In the genomic region with DNA sequence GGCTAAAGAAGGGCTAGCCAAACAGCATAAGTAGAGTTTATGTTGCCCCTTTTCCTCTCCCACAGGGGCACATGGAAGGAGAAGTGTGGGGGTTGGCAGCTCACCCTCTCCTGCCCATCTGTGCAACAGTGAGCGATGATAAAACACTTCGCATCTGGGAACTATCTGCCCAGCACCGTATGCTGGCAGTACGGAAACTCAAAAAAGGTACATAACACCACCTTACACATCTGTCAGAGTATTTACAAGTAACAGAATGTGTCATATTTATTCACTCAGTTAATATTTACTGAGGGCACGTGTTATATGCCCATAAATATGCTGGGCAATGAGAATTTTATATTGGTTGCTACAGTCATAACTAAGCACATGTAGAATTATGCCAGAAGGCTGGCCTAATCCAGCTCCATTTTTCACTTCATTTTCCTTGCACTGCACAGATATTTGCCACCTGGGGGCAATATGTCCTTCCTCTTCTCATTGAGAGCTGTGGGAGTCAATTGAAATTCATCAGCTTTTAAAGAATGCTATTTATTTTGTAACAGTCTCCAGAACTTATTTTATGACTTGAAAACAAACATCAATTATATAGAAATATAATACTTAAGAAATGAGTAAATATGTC, we compare ENCODE assay signal across 7 cellular contexts.
DNase-seq lines count a peak whose midpoint lies in the region; ATAC-seq, FAIRE-seq and TF ChIP-seq lines count a peak whose summit lies in the region.

No MANE protein-coding gene starts in this region.

- TF ChIP-seq POLR2A in GM12878 (IDR thresholded peaks at IDR 0.05; ENCODE audit: low read depth, low read length): no peak
- TF ChIP-seq POLR2A in suprapubic skin (IDR thresholded peaks at IDR 0.05): no peak

- H2AFZ ChIP-seq in GM12878 (ENCODE audit: control insufficient read depth, low read depth, low read length): no peak overlapping the region

- H3K27me3 ChIP-seq in GM06990 (replicated peaks; ENCODE audit: control insufficient read depth, insufficient read depth, low read length) (no peaks in the 10 kb centered on the region; the same call in 1 of the 2 replicates), GM12878 (replicated peaks in 1 of 2; ENCODE audit: control insufficient read depth in 2 of 2, insufficient read depth in 2 of 2, low read length in 1 of 2) (no peaks in the 10 kb centered on the region), kidney epithelial cell (ENCODE audit: control insufficient read depth, insufficient read depth, low read length) (no peaks in the 10 kb centered on the region), suprapubic skin (no peaks in the 10 kb centered on the region)

- intact Hi-C loops in GM12878 (cut with micrococcal nuclease; ENCODE audit: unreplicated experiment): loop anchor here (2.0 kb wide), 2 partner anchors 115 to 269 kb away; no protein-coding TSS in a partner anchor

- TF ChIP-seq RAD21 in GM12878 (IDR thresholded peaks at IDR 0.05; ENCODE audit: insufficient read depth, low read depth, low read length): peak; percentile 92

- H3K36me3 ChIP-seq in GM06990 (ENCODE audit: control insufficient read depth, insufficient read depth, low read length): no peaks in the 10 kb centered on the region
- H3K36me3 ChIP-seq in GM12878 (ENCODE audit: control insufficient read depth in 2 of 2, insufficient read depth in 2 of 2, low read length in 1 of 2): no peaks in the 10 kb centered on the region
- no peaks in the 10 kb centered on the region for H3K36me3 ChIP-seq in kidney epithelial cell (ENCODE audit: control insufficient read depth, insufficient read depth, low read length)
- H3K36me3 ChIP-seq in suprapubic skin: no peaks in the 10 kb centered on the region

- ATAC-seq in GM12878: peak; percentile 68
- no peak for ATAC-seq in GM19397 (IDR thresholded peaks at IDR 0.05; ENCODE audit: unreplicated experiment)
- ATAC-seq in HG03439 (IDR thresholded peaks at IDR 0.05; ENCODE audit: unreplicated experiment): no peak

- RAD21 ChIA-PET in GM12878 (lab: Charles Lee; ENCODE audit: unreplicated experiment): interaction anchor here (0.7 to 8.0 kb wide), 40 partner anchors 8 to 793 kb away, joined by 3 to 194 read pairs (median 4); a partner anchor contains a TSS

- BruUV-seq in GM12878 (replicated peaks; lab: Mats Ljungman, UMichigan): no TSS peak

- H3K4me1 ChIP-seq in GM12878 (ENCODE audit: control insufficient read depth, insufficient read depth, low read length): no peaks in the 10 kb centered on the region
- H3K4me1 ChIP-seq in suprapubic skin: peaks cover 11% of the 10 kb centered on the region

- WGBS in GM12878 (ENCODE audit: insufficient coverage, insufficient replicate concordance, low lambda C conversion rate, missing lambda C conversion rate): 45% methylated on average over 5 of the region's 5 CpGs
- WGBS in suprapubic skin: 76% methylated on average over 5 of the region's 5 CpGs

- no peaks in the 10 kb centered on the region for H3K9me3 ChIP-seq in GM12878 (replicated peaks; ENCODE audit: control insufficient read depth, insufficient read depth, low read length)
- H3K9me3 ChIP-seq in suprapubic skin: no peaks in the 10 kb centered on the region

- H3K9ac ChIP-seq in GM12878 (ENCODE audit: control insufficient read depth, insufficient read depth, low read length): no peak overlapping the region

- CTCF ChIA-PET in GM12878 (lab: Yijun Ruan, JAX): interaction anchor here (0.6 to 7.7 kb wide), 45 partner anchors 8 to 793 kb away, joined by 3 to 256 read pairs (median 4); no protein-coding TSS in a partner anchor

- TF ChIP-seq EP300 in GM12878 (IDR thresholded peaks at IDR 0.05; ENCODE audit: borderline replicate concordance in 1 of 2, control insufficient read depth in 1 of 2, low read depth in 2 of 2, low read length in 2 of 2) (no peak), suprapubic skin (IDR thresholded peaks at IDR 0.05) (no peak)

- no peak overlapping the region for H3K4me3 ChIP-seq in GM06990 (replicated peaks; ENCODE audit: low read depth, low read length)
- H3K4me3 ChIP-seq in GM12878: no peak overlapping the region
- H3K4me3 ChIP-seq in kidney epithelial cell (ENCODE audit: low read depth, low read length): no peak overlapping the region
- no peak overlapping the region for H3K4me3 ChIP-seq in suprapubic skin

- no peak for DNase-seq in GM06990 (ENCODE audit: extremely low read depth, insufficient read length)
- peak; percentile 38 for DNase-seq in MV-4-11 (lab: John Stamatoyannopoulos, UW)
- peak; percentile 4 for DNase-seq in GM12878 (ENCODE audit: low read depth, low spot score)
- no peak for DNase-seq in kidney epithelial cell (ENCODE audit: low read depth)
- DNase-seq in suprapubic skin (ENCODE audit: low spot score in 2 of 2): no peak

- H3K27ac ChIP-seq in GM12878 (ENCODE audit: control insufficient read depth, insufficient read depth): no peak overlapping the region
- no peak overlapping the region for H3K27ac ChIP-seq in suprapubic skin

- in situ Hi-C loops in GM12878 (cut with MboI): loop anchor here (5.0 kb wide), 1 partner anchor 268 kb away; no protein-coding TSS in a partner anchor

- no peaks in the 10 kb centered on the region for H4K20me1 ChIP-seq in GM12878 (ENCODE audit: control insufficient read depth, insufficient read depth)

- H3K4me2 ChIP-seq in GM12878 (ENCODE audit: control insufficient read depth, insufficient read depth): no peak overlapping the region

- TF ChIP-seq CTCF in GM06990 (IDR thresholded peaks at IDR 0.05; ENCODE audit: insufficient read depth, low read length, poor library complexity, severe bottlenecking): peak; percentile 52
- TF ChIP-seq CTCF in GM12878 (IDR thresholded peaks at IDR 0.05 in 2 of 3, conservative IDR thresholded peaks at IDR 0.05 in 1 of 3; ENCODE audit: control insufficient read depth in 2 of 3, extremely low read depth in 1 of 3, insufficient read depth in 1 of 3, low read depth in 3 of 3, low read length in 3 of 3): peak; percentile 39 to 64 (median 55); a peak in 5 of 6 replicates
- TF ChIP-seq CTCF in kidney epithelial cell (IDR thresholded peaks at IDR 0.05; ENCODE audit: insufficient read depth, low read length, poor library complexity, severe bottlenecking): peak; percentile 62
- TF ChIP-seq CTCF in suprapubic skin (IDR thresholded peaks at IDR 0.05): peak in 1 of 2 donors; percentile 40

- POLR2A ChIA-PET in GM12878 (lab: Charles Lee): interaction anchor here (0.6 kb wide), 1 partner anchor 267 kb away, joined by 3 read pairs; no protein-coding TSS in a partner anchor

- no peaks in the 10 kb centered on the region for H3K79me2 ChIP-seq in GM12878 (ENCODE audit: control insufficient read depth, insufficient read depth, low read length)

- SMC1A ChIA-PET in GM12878 (lab: Charles Lee; ENCODE audit: uncharacterized antibody, unreplicated experiment): interaction anchor here (0.6 to 5.0 kb wide), 34 partner anchors 10 to 416 kb away, joined by 3 to 102 read pairs (median 4); no protein-coding TSS in a partner anchor

- no peak for FAIRE-seq in GM12878 (lab: Jason Lieb, UNC)

TF ChIP-seq in GM12878, 131 proteins besides CTCF, POLR2A, EP300 and RAD21:
- TF ChIP-seq MXI1 (IDR thresholded peaks at IDR 0.05; ENCODE audit: low read depth, low read length): 0 out of 2 replicates have a peak, but pooled peaks have one; percentile 25
- no peak for TF ChIP-seq HDAC2 (IDR thresholded peaks at IDR 0.05)
- TF ChIP-seq SRF (IDR thresholded peaks at IDR 0.05; ENCODE audit: low read depth in 2 of 2, low read length in 2 of 2): no peak
- no peak for TF ChIP-seq CHD1 (IDR thresholded peaks at IDR 0.05; ENCODE audit: low read depth, low read length)
- TF ChIP-seq BRCA1 (IDR thresholded peaks at IDR 0.05; ENCODE audit: low read depth, low read length): no peak
- TF ChIP-seq SMC3 (IDR thresholded peaks at IDR 0.05; ENCODE audit: borderline replicate concordance, low read length): peak; percentile 86
- TF ChIP-seq PAX5 (IDR thresholded peaks at IDR 0.05; ENCODE audit: borderline replicate concordance, low read depth, low read length): no peak
- TF ChIP-seq YBX1 (IDR thresholded peaks at IDR 0.05): no peak
- no peak for TF ChIP-seq CBFB (IDR thresholded peaks at IDR 0.05; ENCODE audit: low read depth)

Comparison
In these comparisons a context has a peak if more than half of its experiments do, and no peak if none do; other contexts are left out.
1. DNase-seq: peak in MV-4-11 (single experiment) and GM12878 (single experiment); none in GM06990 (single experiment), kidney epithelial cell (single experiment) and suprapubic skin (0 of 2).